In genomic region chr16:354971-355441, GRCh38 we compare ENCODE assay signal across 1 cellular context.
TF ChIP-seq lines count a peak whose summit lies in the region.

No MANE protein-coding gene starts in this region.

TF ChIP-seq in HEK293T, 16 proteins besides CTCF, POLR2A, EP300 and RAD21 (continued from another document):
- TF ChIP-seq, protein P1, sequence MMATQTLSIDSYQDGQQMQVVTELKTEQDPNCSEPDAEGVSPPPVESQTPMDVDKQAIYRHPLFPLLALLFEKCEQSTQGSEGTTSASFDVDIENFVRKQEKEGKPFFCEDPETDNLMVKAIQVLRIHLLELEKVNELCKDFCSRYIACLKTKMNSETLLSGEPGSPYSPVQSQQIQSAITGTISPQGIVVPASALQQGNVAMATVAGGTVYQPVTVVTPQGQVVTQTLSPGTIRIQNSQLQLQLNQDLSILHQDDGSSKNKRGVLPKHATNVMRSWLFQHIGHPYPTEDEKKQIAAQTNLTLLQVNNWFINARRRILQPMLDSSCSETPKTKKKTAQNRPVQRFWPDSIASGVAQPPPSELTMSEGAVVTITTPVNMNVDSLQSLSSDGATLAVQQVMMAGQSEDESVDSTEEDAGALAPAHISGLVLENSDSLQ (IDR thresholded peaks at IDR 0.05) = no peak
- TF ChIP-seq TARDBP (IDR thresholded peaks at IDR 0.05) (no peak), SP1 (IDR thresholded peaks at IDR 0.05) (no peak), FOXA1 (IDR thresholded peaks at IDR 0.05) (no peak), BHLHE40 (IDR thresholded peaks at IDR 0.05; ENCODE audit: borderline replicate concordance) (no peak), ARNT (IDR thresholded peaks at IDR 0.05) (no peak)
